8 cellular contexts compared by ENCODE assay signal in the genomic region with DNA sequence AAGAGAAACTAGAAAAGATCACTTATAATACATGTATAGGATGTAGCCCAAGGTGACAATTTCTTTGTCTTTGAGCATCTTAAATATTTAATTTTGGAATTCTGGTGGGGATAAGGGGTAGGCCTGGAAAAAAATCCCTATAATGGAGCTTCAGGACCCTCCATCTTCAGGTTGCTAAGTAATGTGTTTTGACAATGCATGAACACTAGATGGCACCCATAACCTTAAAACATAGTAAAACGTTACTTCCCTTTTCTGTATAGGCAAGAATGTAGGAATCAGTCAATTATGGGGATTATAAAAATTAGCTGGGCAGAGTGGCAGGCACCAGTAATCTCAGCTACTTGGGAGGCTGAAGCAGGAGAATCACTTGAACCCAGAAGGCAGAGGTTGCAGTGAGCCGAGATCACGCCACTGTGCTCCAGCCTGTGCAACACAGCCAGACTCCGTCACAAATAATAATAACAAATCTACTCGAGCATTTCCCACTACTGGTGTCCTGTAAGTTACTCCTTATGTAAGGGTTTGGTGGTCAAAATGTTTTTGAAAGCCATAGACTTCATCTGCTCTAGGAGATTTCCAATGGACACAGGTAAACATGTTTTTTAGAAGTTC.
DNase-seq lines count a peak whose midpoint lies in the region; ATAC-seq and TF ChIP-seq lines count a peak whose summit lies in the region.

No MANE protein-coding gene starts in this region.

- CTCF ChIA-PET in activated CD4-positive, alpha-beta memory T cell treated with anti-CD3 and anti-CD28 coated beads for 36 hours (lab: Charles Lee), result interaction anchor here (1.5 to 2.1 kb wide), 3 partner anchors 9 to 17 kb away, joined by 5 to 15 read pairs (median 8); no protein-coding TSS in a partner anchor
- CTCF ChIA-PET in activated CD4-positive, alpha-beta T cell treated with anti-CD3 and anti-CD28 coated beads, Interleukin-2, amount 10 ng/mL, durations not matched to agents 7 days and 5 days (lab: Charles Lee), result no interaction called here

- H3K4me1 ChIP-seq in Karpas-422 (ENCODE audit: low read length), result no peaks in the 10 kb centered on the region
- no peaks in the 10 kb centered on the region for H3K4me1 ChIP-seq in foreskin keratinocyte
- H3K4me1 ChIP-seq in skeletal muscle tissue (ENCODE audit: control insufficient read depth in 3 of 3, insufficient read depth in 3 of 3, low read length in 3 of 3), result no peaks in the 10 kb centered on the region

- H3K9me3 Mint-ChIP-seq in activated CD4-positive, alpha-beta memory T cell treated with anti-CD3 and anti-CD28 coated beads for 36 hours, result no peaks in the 10 kb centered on the region
- no peaks in the 10 kb centered on the region for H3K9me3 Mint-ChIP-seq in activated CD4-positive, alpha-beta T cell treated with anti-CD3 and anti-CD28 coated beads, Interleukin-2, amount 10 ng/mL, durations not matched to agents 7 days and 5 days

- no peaks in the 10 kb centered on the region for H3K9me2 ChIP-seq in Karpas-422 (replicated peaks; ENCODE audit: insufficient read depth, low read length)

- no peaks in the 10 kb centered on the region for H3K79me2 ChIP-seq in Karpas-422 (ENCODE audit: low read length)

- H3K27me3 ChIP-seq in Karpas-422 (ENCODE audit: low read length) (no peaks in the 10 kb centered on the region), foreskin keratinocyte (no peaks in the 10 kb centered on the region), skeletal muscle tissue (ENCODE audit: control insufficient read depth in 3 of 3, insufficient read depth in 3 of 3, low read length in 3 of 3) (no peaks in the 10 kb centered on the region)

- H3K36me3 Mint-ChIP-seq in activated CD4-positive, alpha-beta memory T cell treated with anti-CD3 and anti-CD28 coated beads for 36 hours, result no peaks in the 10 kb centered on the region
- H3K36me3 Mint-ChIP-seq in activated CD4-positive, alpha-beta T cell treated with anti-CD3 and anti-CD28 coated beads, Interleukin-2, amount 10 ng/mL, durations not matched to agents 7 days and 5 days (ENCODE audit: low read depth), result no peaks in the 10 kb centered on the region

- H3K4me2 ChIP-seq in Karpas-422 (ENCODE audit: low read depth, low read length, poor library complexity, severe bottlenecking), result no peak overlapping the region

- no peaks in the 10 kb centered on the region for H3K9me3 ChIP-seq in Karpas-422 (ENCODE audit: low read length)
- H3K9me3 ChIP-seq in SK-N-MC (ENCODE audit: low read depth, low read length), result no peaks in the 10 kb centered on the region
- no peaks in the 10 kb centered on the region for H3K9me3 ChIP-seq in skeletal muscle tissue (ENCODE audit: control insufficient read depth in 3 of 3, low read length in 3 of 3)

- H3K36me3 ChIP-seq in Karpas-422 (ENCODE audit: insufficient read depth, low read length) (no peaks in the 10 kb centered on the region), SK-N-MC (ENCODE audit: insufficient read depth, low read length) (no peaks in the 10 kb centered on the region), skeletal muscle tissue (ENCODE audit: control insufficient read depth in 3 of 3, insufficient read depth in 3 of 3, low read length in 3 of 3) (no peaks in the 10 kb centered on the region)

- H3K9ac ChIP-seq in Karpas-422 (ENCODE audit: low read length), result no peak overlapping the region
- H3K9ac ChIP-seq in SK-N-MC (ENCODE audit: insufficient read length), result no peak overlapping the region
- peak overlapping the region in 1 of 3 donors; percentile 47 for H3K9ac ChIP-seq in skeletal muscle tissue (ENCODE audit: low read depth in 1 of 3, low read length in 3 of 3)

- H3K27ac Mint-ChIP-seq in activated CD4-positive, alpha-beta memory T cell treated with anti-CD3 and anti-CD28 coated beads for 36 hours, result no peak overlapping the region
- no peak overlapping the region for H3K27ac Mint-ChIP-seq in activated CD4-positive, alpha-beta T cell treated with anti-CD3 and anti-CD28 coated beads, Interleukin-2, amount 10 ng/mL, durations not matched to agents 7 days and 5 days

- intact Hi-C loops in activated CD4-positive, alpha-beta memory T cell treated with anti-CD3 and anti-CD28 coated beads for 36 hours (cut with micrococcal nuclease), result loop anchor here (2.0 kb wide), 1 partner anchor 737 kb away; no protein-coding TSS in a partner anchor

- H3K4me3 ChIP-seq in Karpas-422 (ENCODE audit: low read length) (no peak overlapping the region), SK-N-MC (no peak overlapping the region), skeletal muscle tissue (ENCODE audit: low read length in 3 of 3) (peak overlapping the region in 2 of 3 donors; percentile 33 to 46)

- peaks cover 4% of the 10 kb centered on the region for H3K27me3 Mint-ChIP-seq in activated CD4-positive, alpha-beta memory T cell treated with anti-CD3 and anti-CD28 coated beads for 36 hours
- no peaks in the 10 kb centered on the region for H3K27me3 Mint-ChIP-seq in activated CD4-positive, alpha-beta T cell treated with anti-CD3 and anti-CD28 coated beads, Interleukin-2, amount 10 ng/mL, durations not matched to agents 7 days and 5 days

- H3K27ac ChIP-seq in Karpas-422 (ENCODE audit: low read length) (no peak overlapping the region), SK-N-MC (no peak overlapping the region), foreskin keratinocyte (no peak overlapping the region), skeletal muscle tissue (ENCODE audit: low read depth, low read length) (no peak overlapping the region)

- DNase-seq in GM10266 (ENCODE audit: extremely low spot score) (peak; percentile 35), Karpas-422 (peak; percentile 85), SK-N-MC (ENCODE audit: low read depth, low spot score) (peak; percentile 66), foreskin keratinocyte (no peak)
- no peak for DNase-seq in activated CD4-positive, alpha-beta memory T cell treated with anti-CD3 and anti-CD28 coated beads for 36 hours
- DNase-seq in activated CD4-positive, alpha-beta T cell treated with anti-CD3 and anti-CD28 coated beads, Interleukin-2, amount 10 ng/mL, durations not matched to agents 7 days and 5 days, result no peak

- H3K4me3 Mint-ChIP-seq in activated CD4-positive, alpha-beta memory T cell treated with anti-CD3 and anti-CD28 coated beads for 36 hours, result no peak overlapping the region
- H3K4me3 Mint-ChIP-seq in activated CD4-positive, alpha-beta T cell treated with anti-CD3 and anti-CD28 coated beads, Interleukin-2, amount 10 ng/mL, durations not matched to agents 7 days and 5 days, result no peak overlapping the region

- ATAC-seq in GM21717 (IDR thresholded peaks at IDR 0.05; ENCODE audit: unreplicated experiment) (peak; percentile 72), foreskin keratinocyte (peak; percentile 75)

- POLR2A ChIA-PET in activated CD4-positive, alpha-beta memory T cell treated with anti-CD3 and anti-CD28 coated beads for 36 hours (lab: Charles Lee), result no interaction called here
- POLR2A ChIA-PET in activated CD4-positive, alpha-beta T cell treated with anti-CD3 and anti-CD28 coated beads, Interleukin-2, amount 10 ng/mL, durations not matched to agents 7 days and 5 days (lab: Charles Lee), result no interaction called here

- no peak overlapping the region for H2AFZ ChIP-seq in Karpas-422 (ENCODE audit: low read length)

- TF ChIP-seq CTCF in GM10266 (IDR thresholded peaks at IDR 0.05; ENCODE audit: control insufficient read depth, insufficient read depth, low read depth, missing control alignments) (peak; percentile 66), foreskin keratinocyte (conservative IDR thresholded peaks at IDR 0.05) (peak; percentile 68)

- H3K4me1 Mint-ChIP-seq in activated CD4-positive, alpha-beta memory T cell treated with anti-CD3 and anti-CD28 coated beads for 36 hours (ENCODE audit: low read depth), result no peaks in the 10 kb centered on the region
- H3K4me1 Mint-ChIP-seq in activated CD4-positive, alpha-beta T cell treated with anti-CD3 and anti-CD28 coated beads, Interleukin-2, amount 10 ng/mL, durations not matched to agents 7 days and 5 days, result no peaks in the 10 kb centered on the region

- no peaks in the 10 kb centered on the region for H4K20me1 ChIP-seq in Karpas-422 (ENCODE audit: insufficient read depth, low read depth, low read length)

Comparison
In these comparisons a context has a peak if more than half of its experiments do, and no peak if none do; other contexts are left out.
1. DNase-seq: peak in GM10266 (single experiment), Karpas-422 (single experiment) and SK-N-MC (single experiment); none in foreskin keratinocyte (0 of 2), activated CD4-positive, alpha-beta memory T cell treated with anti-CD3 and anti-CD28 coated beads for 36 hours (single experiment) and activated CD4-positive, alpha-beta T cell treated with anti-CD3 and anti-CD28 coated beads, Interleukin-2, amount 10 ng/mL, durations not matched to agents 7 days and 5 days (single experiment).
2. H3K4me3 ChIP-seq: peak in skeletal muscle tissue (2 of 3); none in Karpas-422 (single experiment) and SK-N-MC (single experiment).